ENCODE assay signal across 1 cellular context in the genomic region with DNA sequence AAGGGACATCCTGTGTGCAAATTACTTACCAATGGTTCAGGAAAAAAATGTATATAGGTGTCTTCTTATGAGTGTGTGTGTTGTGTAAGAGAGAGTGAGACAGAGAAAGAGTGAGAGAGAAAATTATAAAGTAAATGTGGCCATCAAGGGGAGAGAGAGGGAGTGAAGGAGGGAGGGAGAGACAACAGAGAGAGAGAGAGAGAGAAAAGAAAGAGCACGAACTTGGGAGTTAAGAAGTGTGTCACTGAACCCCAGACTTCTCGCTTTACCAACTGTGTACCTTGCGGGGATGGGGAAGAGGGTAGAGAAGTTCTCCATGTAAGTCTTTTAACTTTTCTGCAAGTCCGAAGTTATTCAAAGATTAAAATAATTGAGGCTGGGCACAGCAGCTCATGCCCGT.
TF ChIP-seq lines count a peak whose summit lies in the region.

No MANE protein-coding gene starts in this region.

TF ChIP-seq in HepG2, 621 proteins besides CTCF, POLR2A, EP300 and RAD21 (continued from another document):
- TF ChIP-seq, protein P1, sequence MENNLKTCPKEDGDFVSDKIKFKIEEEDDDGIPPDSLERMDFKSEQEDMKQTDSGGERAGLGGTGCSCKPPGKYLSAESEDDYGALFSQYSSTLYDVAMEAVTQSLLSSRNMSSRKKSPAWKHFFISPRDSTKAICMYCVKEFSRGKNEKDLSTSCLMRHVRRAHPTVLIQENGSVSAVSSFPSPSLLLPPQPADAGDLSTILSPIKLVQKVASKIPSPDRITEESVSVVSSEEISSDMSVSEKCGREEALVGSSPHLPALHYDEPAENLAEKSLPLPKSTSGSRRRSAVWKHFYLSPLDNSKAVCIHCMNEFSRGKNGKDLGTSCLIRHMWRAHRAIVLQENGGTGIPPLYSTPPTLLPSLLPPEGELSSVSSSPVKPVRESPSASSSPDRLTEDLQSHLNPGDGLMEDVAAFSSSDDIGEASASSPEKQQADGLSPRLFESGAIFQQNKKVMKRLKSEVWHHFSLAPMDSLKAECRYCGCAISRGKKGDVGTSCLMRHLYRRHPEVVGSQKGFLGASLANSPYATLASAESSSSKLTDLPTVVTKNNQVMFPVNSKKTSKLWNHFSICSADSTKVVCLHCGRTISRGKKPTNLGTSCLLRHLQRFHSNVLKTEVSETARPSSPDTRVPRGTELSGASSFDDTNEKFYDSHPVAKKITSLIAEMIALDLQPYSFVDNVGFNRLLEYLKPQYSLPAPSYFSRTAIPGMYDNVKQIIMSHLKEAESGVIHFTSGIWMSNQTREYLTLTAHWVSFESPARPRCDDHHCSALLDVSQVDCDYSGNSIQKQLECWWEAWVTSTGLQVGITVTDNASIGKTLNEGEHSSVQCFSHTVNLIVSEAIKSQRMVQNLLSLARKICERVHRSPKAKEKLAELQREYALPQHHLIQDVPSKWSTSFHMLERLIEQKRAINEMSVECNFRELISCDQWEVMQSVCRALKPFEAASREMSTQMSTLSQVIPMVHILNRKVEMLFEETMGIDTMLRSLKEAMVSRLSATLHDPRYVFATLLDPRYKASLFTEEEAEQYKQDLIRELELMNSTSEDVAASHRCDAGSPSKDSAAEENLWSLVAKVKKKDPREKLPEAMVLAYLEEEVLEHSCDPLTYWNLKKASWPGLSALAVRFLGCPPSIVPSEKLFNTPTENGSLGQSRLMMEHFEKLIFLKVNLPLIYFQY (CRISPR knock-in tag; IDR thresholded peaks at IDR 0.05; ENCODE audit: borderline replicate concordance), result no peak
- TF ChIP-seq, protein P2, sequence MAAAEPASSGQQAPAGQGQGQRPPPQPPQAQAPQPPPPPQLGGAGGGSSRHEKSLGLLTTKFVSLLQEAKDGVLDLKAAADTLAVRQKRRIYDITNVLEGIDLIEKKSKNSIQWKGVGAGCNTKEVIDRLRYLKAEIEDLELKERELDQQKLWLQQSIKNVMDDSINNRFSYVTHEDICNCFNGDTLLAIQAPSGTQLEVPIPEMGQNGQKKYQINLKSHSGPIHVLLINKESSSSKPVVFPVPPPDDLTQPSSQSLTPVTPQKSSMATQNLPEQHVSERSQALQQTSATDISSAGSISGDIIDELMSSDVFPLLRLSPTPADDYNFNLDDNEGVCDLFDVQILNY (CRISPR knock-in tag; conservative IDR thresholded peaks at IDR 0.05), result no peak
- TF ChIP-seq TEAD2 (CRISPR knock-in tag; IDR thresholded peaks at IDR 0.05) (no peak), KLF12 (CRISPR knock-in tag; IDR thresholded peaks at IDR 0.05; ENCODE audit: borderline replicate concordance) (peak; percentile 18; the same call in 1 of the 2 replicates), ZNF430 (CRISPR knock-in tag; IDR thresholded peaks at IDR 0.05) (peak; percentile 58; the same call in 1 of the 2 replicates), RBFOX2 (IDR thresholded peaks at IDR 0.05; ENCODE audit: low read depth, low read length) (0 out of 2 replicates have a peak, but pooled peaks have one; percentile 32), CHD2 (IDR thresholded peaks at IDR 0.05; ENCODE audit: low read depth, low read length) (no peak), ZNF34 (CRISPR knock-in tag; IDR thresholded peaks at IDR 0.05; ENCODE audit: borderline replicate concordance) (no peak), RBAK (CRISPR knock-in tag; IDR thresholded peaks at IDR 0.05) (no peak), ZNF460 (CRISPR knock-in tag; IDR thresholded peaks at IDR 0.05; ENCODE audit: borderline replicate concordance) (no peak), ZNF256 (CRISPR knock-in tag; conservative IDR thresholded peaks at IDR 0.05) (no peak), SOX6 (IDR thresholded peaks at IDR 0.05) (no peak), SOX6 (CRISPR knock-in tag; IDR thresholded peaks at IDR 0.05) (no peak), RFX3 (CRISPR knock-in tag; IDR thresholded peaks at IDR 0.05) (0 out of 2 replicates have a peak, but pooled peaks have one; percentile 22), NCOA2 (CRISPR knock-in tag; IDR thresholded peaks at IDR 0.05) (no peak), ZNF598 (CRISPR knock-in tag; IDR thresholded peaks at IDR 0.05; ENCODE audit: borderline replicate concordance) (no peak), ZNF772 (CRISPR knock-in tag; IDR thresholded peaks at IDR 0.05) (no peak)
- TF ChIP-seq, protein P3, sequence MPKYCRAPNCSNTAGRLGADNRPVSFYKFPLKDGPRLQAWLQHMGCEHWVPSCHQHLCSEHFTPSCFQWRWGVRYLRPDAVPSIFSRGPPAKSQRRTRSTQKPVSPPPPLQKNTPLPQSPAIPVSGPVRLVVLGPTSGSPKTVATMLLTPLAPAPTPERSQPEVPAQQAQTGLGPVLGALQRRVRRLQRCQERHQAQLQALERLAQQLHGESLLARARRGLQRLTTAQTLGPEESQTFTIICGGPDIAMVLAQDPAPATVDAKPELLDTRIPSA (CRISPR knock-in tag; IDR thresholded peaks at IDR 0.05; ENCODE audit: borderline replicate concordance), result no peak
- TF ChIP-seq, protein P4, sequence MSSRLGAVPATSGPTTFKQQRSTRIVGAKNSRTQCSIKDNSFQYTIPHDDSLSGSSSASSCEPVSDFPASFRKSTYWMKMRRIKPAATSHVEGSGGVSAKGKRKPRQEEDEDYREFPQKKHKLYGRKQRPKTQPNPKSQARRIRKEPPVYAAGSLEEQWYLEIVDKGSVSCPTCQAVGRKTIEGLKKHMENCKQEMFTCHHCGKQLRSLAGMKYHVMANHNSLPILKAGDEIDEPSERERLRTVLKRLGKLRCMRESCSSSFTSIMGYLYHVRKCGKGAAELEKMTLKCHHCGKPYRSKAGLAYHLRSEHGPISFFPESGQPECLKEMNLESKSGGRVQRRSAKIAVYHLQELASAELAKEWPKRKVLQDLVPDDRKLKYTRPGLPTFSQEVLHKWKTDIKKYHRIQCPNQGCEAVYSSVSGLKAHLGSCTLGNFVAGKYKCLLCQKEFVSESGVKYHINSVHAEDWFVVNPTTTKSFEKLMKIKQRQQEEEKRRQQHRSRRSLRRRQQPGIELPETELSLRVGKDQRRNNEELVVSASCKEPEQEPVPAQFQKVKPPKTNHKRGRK (CRISPR knock-in tag; IDR thresholded peaks at IDR 0.05), result 0 out of 2 replicates have a peak, but pooled peaks have one; percentile 74
- TF ChIP-seq, protein P5, sequence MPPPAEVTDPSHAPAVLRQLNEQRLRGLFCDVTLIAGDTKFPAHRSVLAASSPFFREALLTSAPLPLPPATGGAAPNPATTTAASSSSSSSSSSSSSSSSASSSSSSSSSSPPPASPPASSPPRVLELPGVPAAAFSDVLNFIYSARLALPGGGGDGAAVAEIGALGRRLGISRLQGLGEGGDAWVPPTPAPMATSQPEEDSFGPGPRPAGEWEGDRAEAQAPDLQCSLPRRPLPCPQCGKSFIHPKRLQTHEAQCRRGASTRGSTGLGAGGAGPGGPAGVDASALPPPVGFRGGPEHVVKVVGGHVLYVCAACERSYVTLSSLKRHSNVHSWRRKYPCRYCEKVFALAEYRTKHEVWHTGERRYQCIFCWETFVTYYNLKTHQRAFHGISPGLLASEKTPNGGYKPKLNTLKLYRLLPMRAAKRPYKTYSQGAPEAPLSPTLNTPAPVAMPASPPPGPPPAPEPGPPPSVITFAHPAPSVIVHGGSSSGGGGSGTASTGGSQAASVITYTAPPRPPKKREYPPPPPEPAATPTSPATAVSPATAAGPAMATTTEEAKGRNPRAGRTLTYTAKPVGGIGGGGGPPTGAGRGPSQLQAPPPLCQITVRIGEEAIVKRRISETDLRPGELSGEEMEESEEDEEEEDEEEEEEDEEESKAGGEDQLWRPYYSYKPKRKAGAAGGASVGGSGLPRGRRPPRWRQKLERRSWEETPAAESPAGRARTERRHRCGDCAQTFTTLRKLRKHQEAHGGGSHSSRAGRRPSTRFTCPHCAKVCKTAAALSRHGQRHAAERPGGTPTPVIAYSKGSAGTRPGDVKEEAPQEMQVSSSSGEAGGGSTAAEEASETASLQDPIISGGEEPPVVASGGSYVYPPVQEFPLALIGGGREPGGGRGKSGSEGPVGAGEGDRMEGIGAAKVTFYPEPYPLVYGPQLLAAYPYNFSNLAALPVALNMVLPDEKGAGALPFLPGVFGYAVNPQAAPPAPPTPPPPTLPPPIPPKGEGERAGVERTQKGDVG (CRISPR knock-in tag; IDR thresholded peaks at IDR 0.05; ENCODE audit: borderline replicate concordance), result no peak
- TF ChIP-seq, protein P6, sequence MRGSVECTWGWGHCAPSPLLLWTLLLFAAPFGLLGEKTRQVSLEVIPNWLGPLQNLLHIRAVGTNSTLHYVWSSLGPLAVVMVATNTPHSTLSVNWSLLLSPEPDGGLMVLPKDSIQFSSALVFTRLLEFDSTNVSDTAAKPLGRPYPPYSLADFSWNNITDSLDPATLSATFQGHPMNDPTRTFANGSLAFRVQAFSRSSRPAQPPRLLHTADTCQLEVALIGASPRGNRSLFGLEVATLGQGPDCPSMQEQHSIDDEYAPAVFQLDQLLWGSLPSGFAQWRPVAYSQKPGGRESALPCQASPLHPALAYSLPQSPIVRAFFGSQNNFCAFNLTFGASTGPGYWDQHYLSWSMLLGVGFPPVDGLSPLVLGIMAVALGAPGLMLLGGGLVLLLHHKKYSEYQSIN (CRISPR knock-in tag; IDR thresholded peaks at IDR 0.05; ENCODE audit: borderline replicate concordance), result no peak
TF ChIP-seq in HepG2: peak in this region for 5.
